ENCODE assay signal across 14 cellular contexts in the genomic region with DNA sequence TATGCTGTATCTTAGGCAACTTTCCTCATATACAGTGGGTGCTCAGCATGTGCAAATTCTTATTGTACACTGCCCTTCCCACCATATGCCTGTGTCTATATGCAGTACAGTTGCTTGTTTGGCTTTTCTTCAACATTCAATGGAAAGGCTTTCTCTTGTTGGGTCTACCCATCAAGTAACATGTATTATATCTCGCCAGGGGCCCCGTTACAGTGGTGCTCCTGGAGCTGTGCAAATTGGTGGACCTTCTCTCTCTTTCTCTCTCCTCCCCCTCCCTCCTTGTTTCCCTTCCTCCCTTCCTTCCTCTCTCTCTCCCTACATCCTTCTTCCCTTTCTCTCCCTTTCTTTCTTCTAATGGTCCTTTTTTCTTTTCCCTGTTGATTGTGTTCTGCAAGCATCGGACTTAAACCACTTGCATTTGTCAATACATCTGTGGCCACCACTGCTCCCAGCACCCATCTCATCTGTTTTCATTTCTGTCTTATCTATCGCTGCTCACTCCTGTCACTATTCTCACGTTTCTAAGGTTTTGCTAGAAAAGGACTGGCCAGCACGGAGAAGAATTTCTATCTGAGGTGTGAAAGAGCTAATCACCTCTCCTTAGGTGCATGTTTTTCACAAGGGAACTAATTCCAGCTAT. TPM values are rescaled to one million over a fixed set of nuclear protein-coding genes. Genes with fewer than 3 reads are reported as not detected.
A peak's percentile ranks its signal among the peaks of the same experiment; 100 is the strongest.
DNase-seq lines count a peak whose midpoint lies in the region; ATAC-seq and TF ChIP-seq lines count a peak whose summit lies in the region.
"Had no signal": no experiment of that assay in that cellular context is flagged by ENCODE, and none has a peak within 500 bp of the region (broad histone marks: within the 10 kb centered on the region; RNA-seq: fewer than 3 reads in every experiment).

No MANE protein-coding gene starts in this region.

- intact Hi-C loops in left ventricle myocardium superior (cut with micrococcal nuclease) (no loop called here), uterus (cut with DNase I; ENCODE audit: low total_unique reads) (no loop called here)
- intact Hi-C loops in activated CD4-positive, alpha-beta memory T cell treated with anti-CD3 and anti-CD28 coated beads for 36 hours (cut with micrococcal nuclease) = loop anchor here (10.0 kb wide), 1 partner anchor 573 kb away; no protein-coding TSS in a partner anchor

- peaks cover 24% of the 10 kb centered on the region for H3K36me3 Mint-ChIP-seq in activated CD4-positive, alpha-beta memory T cell treated with anti-CD3 and anti-CD28 coated beads for 36 hours

- H3K4me1 ChIP-seq in right atrium auricular region (peaks cover 0 to 86% of the 10 kb centered on the region in 2 donors), mucosa of rectum (ENCODE audit: control insufficient read depth in 2 of 2, insufficient read depth in 2 of 2, low read length in 2 of 2) (peaks cover 13 to 24% of the 10 kb centered on the region in 2 donors), uterus (peaks cover 5 to 25% of the 10 kb centered on the region in 2 donors)

- H3K27me3 ChIP-seq in right atrium auricular region (no peaks in the 10 kb centered on the region), mucosa of rectum (ENCODE audit: control insufficient read depth in 2 of 2, insufficient read depth in 2 of 2, low read length in 2 of 2) (no peaks in the 10 kb centered on the region), uterus (no peaks in the 10 kb centered on the region)
- H3K27me3 ChIP-seq: suprapubic skin had no signal

- H3K27ac Mint-ChIP-seq in activated CD4-positive, alpha-beta memory T cell treated with anti-CD3 and anti-CD28 coated beads for 36 hours = peak overlapping the region; percentile 94

- no peaks in the 10 kb centered on the region for H3K27me3 Mint-ChIP-seq in activated CD4-positive, alpha-beta memory T cell treated with anti-CD3 and anti-CD28 coated beads for 36 hours

- H3K4me1 Mint-ChIP-seq in activated CD4-positive, alpha-beta memory T cell treated with anti-CD3 and anti-CD28 coated beads for 36 hours (ENCODE audit: low read depth) = peaks cover 94% of the 10 kb centered on the region

- ATAC-seq in left ventricle myocardium superior = no peak
- ATAC-seq: GM12878, SK-N-SH treated with all-trans-retinoic acid at 6 μM for 48 hours had no signal

- no peaks in the 10 kb centered on the region for H3K9me3 ChIP-seq in right atrium auricular region
- H3K9me3 ChIP-seq in mucosa of rectum (ENCODE audit: control insufficient read depth in 2 of 2, low read length in 2 of 2) = no peaks in the 10 kb centered on the region
- H3K9me3 ChIP-seq in uterus = no peaks in the 10 kb centered on the region
- H3K9me3 ChIP-seq: suprapubic skin had no signal

- H3K4me3 Mint-ChIP-seq in activated CD4-positive, alpha-beta memory T cell treated with anti-CD3 and anti-CD28 coated beads for 36 hours = peak overlapping the region; percentile 7

- peak overlapping the region; percentile 66 to 74 for H3K27ac ChIP-seq in right atrium auricular region
- peak overlapping the region; percentile 14 to 39 for H3K27ac ChIP-seq in mucosa of rectum (ENCODE audit: low read depth in 2 of 2, low read length in 2 of 2)
- peak overlapping the region; percentile 69 to 74 for H3K27ac ChIP-seq in uterus
- H3K27ac ChIP-seq in RWPE1 = no peak overlapping the region
- H3K27ac ChIP-seq: suprapubic skin had no signal

- CTCF ChIA-PET in activated CD4-positive, alpha-beta memory T cell treated with anti-CD3 and anti-CD28 coated beads for 36 hours (lab: Charles Lee) = interaction anchor here (0.6 to 0.7 kb wide), 2 partner anchors 240 to 1215 kb away, joined by 3 read pairs; no protein-coding TSS in a partner anchor
- CTCF ChIA-PET in RWPE1 (lab: Yijun Ruan, JAX) = interaction anchor here (0.7 kb wide), 1 partner anchor 12 kb away, joined by 7 read pairs; no protein-coding TSS in a partner anchor

- DNase-seq in right atrium auricular region (ENCODE audit: low spot score) (no peak), left ventricle myocardium superior (no peak), uterus (no peak), RWPE1 (ENCODE audit: low spot score) (no peak)
- DNase-seq in activated CD4-positive, alpha-beta memory T cell treated with anti-CD3 and anti-CD28 coated beads for 36 hours = no peak
- DNase-seq in activated CD4-positive, CD25-positive, alpha-beta regulatory T cell (lab: John Stamatoyannopoulos, UW) = no peak
- no peak for DNase-seq in effector CD4-positive, alpha-beta T cell
- DNase-seq: central memory CD4-positive, alpha-beta T cell; NCI-H1048; NCI-H524 treated with DMSO at 0.1 percent for 48 hours had no signal

- no peaks in the 10 kb centered on the region for H3K9me3 Mint-ChIP-seq in activated CD4-positive, alpha-beta memory T cell treated with anti-CD3 and anti-CD28 coated beads for 36 hours

- H3K4me3 ChIP-seq in right atrium auricular region (no peak overlapping the region), mucosa of rectum (ENCODE audit: low read length in 2 of 2) (no peak overlapping the region), uterus (no peak overlapping the region)
- H3K4me3 ChIP-seq: GM12878, suprapubic skin had no signal

- TF ChIP-seq POLR2A in uterus (IDR thresholded peaks at IDR 0.05) = no peak

- TF ChIP-seq CTCF in right atrium auricular region (IDR thresholded peaks at IDR 0.05) (no peak), uterus (IDR thresholded peaks at IDR 0.05) (no peak), RWPE1 (conservative IDR thresholded peaks at IDR 0.05; ENCODE audit: low read depth) (no peak)

- no peak overlapping the region for H3K9ac ChIP-seq in mucosa of rectum (ENCODE audit: low read depth in 1 of 2, low read length in 2 of 2)

- H3K36me3 ChIP-seq in right atrium auricular region = peaks cover 20% of the 10 kb centered on the region
- H3K36me3 ChIP-seq in mucosa of rectum (ENCODE audit: control insufficient read depth in 2 of 2, insufficient read depth in 2 of 2, low read length in 2 of 2) = peaks cover 9 to 12% of the 10 kb centered on the region in 2 donors
- no peaks in the 10 kb centered on the region for H3K36me3 ChIP-seq in uterus

- POLR2A ChIA-PET in activated CD4-positive, alpha-beta memory T cell treated with anti-CD3 and anti-CD28 coated beads for 36 hours (lab: Charles Lee) = interaction anchor here (1.0 to 17.4 kb wide), 5 partner anchors 9 to 35 kb away, joined by 3 to 200 read pairs (median 5); a partner anchor contains a TSS
- POLR2A ChIA-PET in RWPE1 (lab: Yijun Ruan, JAX; ENCODE audit: low non-redundant PET) = no interaction called here

RNA-seq across cellular contexts. Expression of a gene that starts 35.3 kb away (rescaled TPM):
- 100 to 1,000 TPM; 205 to 210 TPM for total RNA-seq in right atrium auricular region
- 175 TPM for total RNA-seq in left ventricle myocardium superior
- total RNA-seq in activated CD4-positive, alpha-beta memory T cell treated with anti-CD3 and anti-CD28 coated beads for 36 hours = 10 to 100 TPM; 36.8 to 37.0 TPM
- 100 to 1,000 TPM in 3 of 4 donors, 10 to 100 TPM in 1; 95.3 to 255 (median 211) TPM for total RNA-seq in uterus
